Comparison of ENCODE assay signal across 8 cellular contexts in the genomic region with DNA sequence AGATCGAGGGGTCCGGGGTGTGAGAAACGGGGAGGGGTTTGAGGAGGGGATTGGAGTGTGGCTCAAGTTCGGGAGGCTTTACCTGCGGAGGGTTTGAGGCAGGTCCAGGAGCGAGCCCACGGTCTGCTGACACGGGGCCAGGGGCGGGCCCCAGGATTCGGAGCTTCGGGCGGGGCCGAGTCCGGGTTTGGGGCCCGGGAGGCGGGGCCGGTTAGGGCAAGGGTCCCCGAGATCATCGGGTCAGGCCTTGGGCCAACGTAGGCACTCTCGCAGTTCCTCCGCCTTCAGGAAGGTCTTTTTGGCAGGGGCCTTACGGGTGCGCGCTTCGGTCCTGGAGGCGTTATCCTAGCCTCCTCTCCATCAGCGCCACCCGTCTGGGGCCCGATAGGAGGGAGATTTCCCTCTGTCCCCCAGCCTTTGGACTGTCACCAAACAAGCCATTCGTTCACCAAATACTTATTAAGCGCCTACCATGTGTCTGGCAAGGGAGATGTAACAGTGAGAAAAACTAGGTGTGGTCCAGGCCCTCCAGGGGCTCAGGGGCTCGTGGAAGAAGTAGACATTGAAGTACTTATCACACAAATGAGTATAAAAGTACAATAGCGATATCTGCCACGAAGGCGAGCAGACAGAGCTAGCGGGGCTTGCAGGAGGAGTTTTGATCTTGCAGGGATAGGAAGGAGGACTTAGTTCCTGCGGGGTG.
A peak's percentile ranks its signal among the peaks of the same experiment; 100 is the strongest.
DNase-seq lines count a peak whose midpoint lies in the region; ATAC-seq and TF ChIP-seq lines count a peak whose summit lies in the region.
"Not testable (repeated sequence)": the region's sequence is repeated elsewhere in the genome, so short reads cannot be mapped to it uniquely, and the experiment has no call there.

No MANE protein-coding gene starts in this region.

- H3K4me1 ChIP-seq in CD4-positive, CD25-positive, alpha-beta regulatory T cell (ENCODE audit: control insufficient read depth, insufficient read depth, low read length, poor library complexity, severe bottlenecking); parathyroid adenoma; thyroid gland: not testable (repeated sequence)
- peaks cover 3 to 15% (median 12%) of the 10 kb centered on the region in 4 donors for H3K4me1 ChIP-seq in esophagus muscularis mucosa

- not testable (repeated sequence) for H3K79me2 ChIP-seq in parathyroid adenoma

- H3K4me1 Mint-ChIP-seq in CD4-positive, CD25-positive, alpha-beta regulatory T cell: peaks cover 0 to 16% (median 1%) of the 10 kb centered on the region in 4 donors
- not testable (repeated sequence) for H3K4me1 Mint-ChIP-seq in IgD-negative memory B cell

- in situ Hi-C loops in astrocyte of the cerebellum (cut with HindIII; ENCODE audit: low sequenced_read_pairs): not testable (repeated sequence)

- not testable (repeated sequence) for H3K9ac ChIP-seq in parathyroid adenoma

- peak overlapping the region; percentile 58 for H3K4me2 ChIP-seq in parathyroid adenoma (ENCODE audit: low read length)

- not testable (repeated sequence) for H3K36me3 ChIP-seq in CD4-positive, CD25-positive, alpha-beta regulatory T cell (ENCODE audit: control insufficient read depth, insufficient read depth, low read length); WERI-Rb-1; esophagus muscularis mucosa; parathyroid adenoma (ENCODE audit: control insufficient read depth, insufficient read depth, low read length); thyroid gland

- DNase-seq in CD4-positive, CD25-positive, alpha-beta regulatory T cell; WERI-Rb-1; astrocyte of the cerebellum (ENCODE audit: low read depth); esophagus muscularis mucosa (ENCODE audit: extremely low spot score); thyroid gland: not testable (repeated sequence)
- peak in 1 of 2 donors; percentile 80 for DNase-seq in lower leg skin (ENCODE audit: low spot score in 2 of 2)

- not testable (repeated sequence) for H3K9me3 ChIP-seq in CD4-positive, CD25-positive, alpha-beta regulatory T cell (ENCODE audit: control insufficient read depth in 2 of 2, low read length in 2 of 2); WERI-Rb-1 (ENCODE audit: severe bottlenecking); esophagus muscularis mucosa; parathyroid adenoma (ENCODE audit: control insufficient read depth, low read length); thyroid gland

- H3K4me3 ChIP-seq in CD4-positive, CD25-positive, alpha-beta regulatory T cell (ENCODE audit: low read depth, low read length): not testable (repeated sequence)
- H3K4me3 ChIP-seq in WERI-Rb-1 (ENCODE audit: low read depth, low read length) (peak overlapping the region; percentile 83), astrocyte of the cerebellum (ENCODE audit: low read depth, low read length) (peak overlapping the region; percentile 63), esophagus muscularis mucosa (peak overlapping the region; percentile 80 to 88 (median 85)), lower leg skin (ENCODE audit: low read depth, poor library complexity, severe bottlenecking) (peak overlapping the region; percentile 10), parathyroid adenoma (ENCODE audit: low read depth, low read length) (peak overlapping the region; percentile 48), thyroid gland (replicated peaks in 1 of 3) (peak overlapping the region in 2 of 3 donors; percentile 2 to 60)

- peak overlapping the region; percentile 87 for H3K27ac ChIP-seq in CD4-positive, CD25-positive, alpha-beta regulatory T cell (ENCODE audit: insufficient read depth, low read length, poor library complexity, severe bottlenecking)
- H3K27ac ChIP-seq in WERI-Rb-1: not testable (repeated sequence)
- H3K27ac ChIP-seq in esophagus muscularis mucosa (replicated peaks in 1 of 4) (peak overlapping the region; percentile 87 to 96 (median 90)), parathyroid adenoma (peak overlapping the region; percentile 32), thyroid gland (peak overlapping the region in 2 of 3 donors; percentile 43 to 61)

- not testable (repeated sequence) for TF ChIP-seq POLR2A in esophagus muscularis mucosa (IDR thresholded peaks at IDR 0.05; ENCODE audit: low read depth); lower leg skin (IDR thresholded peaks at IDR 0.05); thyroid gland (IDR thresholded peaks at IDR 0.05)

- H2AFZ ChIP-seq in parathyroid adenoma: peak overlapping the region; percentile 58

- not testable (repeated sequence) for H3K27me3 ChIP-seq in CD4-positive, CD25-positive, alpha-beta regulatory T cell (ENCODE audit: control insufficient read depth, insufficient read depth, low read length); WERI-Rb-1 (ENCODE audit: insufficient read depth, low read depth, severe bottlenecking); esophagus muscularis mucosa; parathyroid adenoma (ENCODE audit: control insufficient read depth, insufficient read depth, low read length); thyroid gland

- peak overlapping the region; percentile 92 to 98 (median 96) for H3K4me3 Mint-ChIP-seq in CD4-positive, CD25-positive, alpha-beta regulatory T cell
- H3K4me3 Mint-ChIP-seq in IgD-negative memory B cell: peak overlapping the region; percentile 88 to 96 (median 94)

- not testable (repeated sequence) for TF ChIP-seq EP300 in esophagus muscularis mucosa (IDR thresholded peaks at IDR 0.05)

- not testable (repeated sequence) for H3K27me3 Mint-ChIP-seq in CD4-positive, CD25-positive, alpha-beta regulatory T cell; IgD-negative memory B cell

- peak overlapping the region in 2 of 3 donors; percentile 97 to 99 for H3K27ac Mint-ChIP-seq in CD4-positive, CD25-positive, alpha-beta regulatory T cell
- peak overlapping the region; percentile 31 to 92 (median 90) for H3K27ac Mint-ChIP-seq in IgD-negative memory B cell

- not testable (repeated sequence) for H3K9me3 Mint-ChIP-seq in CD4-positive, CD25-positive, alpha-beta regulatory T cell; IgD-negative memory B cell

- TF ChIP-seq CTCF in WERI-Rb-1 (IDR thresholded peaks at IDR 0.05; ENCODE audit: low read depth, low read length); astrocyte of the cerebellum (IDR thresholded peaks at IDR 0.05; ENCODE audit: low read depth, low read length, missing control alignments); esophagus muscularis mucosa (IDR thresholded peaks at IDR 0.05); lower leg skin (IDR thresholded peaks at IDR 0.05); parathyroid adenoma (IDR thresholded peaks at IDR 0.05); thyroid gland (IDR thresholded peaks at IDR 0.05): not testable (repeated sequence)

- not testable (repeated sequence) for ATAC-seq in CD4-positive, CD25-positive, alpha-beta regulatory T cell (ENCODE audit: low read depth in 2 of 2)

- intact Hi-C loops in esophagus muscularis mucosa (cut with DNase I); lower leg skin (cut with DNase I; ENCODE audit: low total_unique reads); thyroid gland (cut with DNase I): not testable (repeated sequence)

- WGBS in esophagus muscularis mucosa: 4% methylated on average over 35 of the region's 38 CpGs
- 7 to 8% methylated on average over 19 to 22 of the region's 38 CpGs for WGBS in lower leg skin, 2 donors
- 4 to 7% methylated on average over 28 to 36 of the region's 38 CpGs for WGBS in thyroid gland, 2 donors

- not testable (repeated sequence) for H3K36me3 Mint-ChIP-seq in CD4-positive, CD25-positive, alpha-beta regulatory T cell; IgD-negative memory B cell
